In genomic region chr2:144516981-144517824, GRCh38 we compare ENCODE assay signal across 8 cellular contexts. TPM values are rescaled to one million over a fixed set of nuclear protein-coding genes. Genes with fewer than 3 reads are reported as not detected.
A peak's percentile ranks its signal among the peaks of the same experiment; 100 is the strongest.
DNase-seq lines count a peak whose midpoint lies in the region; ATAC-seq and TF ChIP-seq lines count a peak whose summit lies in the region.

No MANE protein-coding gene starts in this region.

- no peaks in the 10 kb centered on the region for H3K9me2 ChIP-seq in PC-3 (replicated peaks; ENCODE audit: low read length)

- no peaks in the 10 kb centered on the region for H3F3A ChIP-seq in PC-3 (ENCODE audit: low read length, unreplicated experiment)

- no peaks in the 10 kb centered on the region for H3K79me2 ChIP-seq in PC-3 (ENCODE audit: low read length)

- intact Hi-C loops in PC-3 (cut with micrococcal nuclease) (loop anchor here (5.0 kb wide), 2 partner anchors 80 to 185 kb away; a partner anchor contains a TSS), psoas muscle (cut with DNase I) (loop anchor here in 1 of 2 donors (5.0 to 10.0 kb wide), 3 partner anchors 112 to 362 kb away; a partner anchor contains a TSS)

- H3K9ac ChIP-seq in PC-3 (ENCODE audit: low read length), result no peak overlapping the region

- H3K4me2 ChIP-seq in PC-3 (ENCODE audit: low read length), result peak overlapping the region; percentile 81

- WGBS in adipose tissue, 3 donors, result 0 to 1% (median 1%) methylated on average over 59 to 83 of the region's 83 CpGs
- 0 to 1% (median 1%) methylated on average over 44 to 83 of the region's 83 CpGs for WGBS in psoas muscle, 3 donors

- H4K20me1 ChIP-seq in PC-3 (ENCODE audit: low read length), result no peaks in the 10 kb centered on the region

- CTCF ChIA-PET in BJ (lab: Yijun Ruan, JAX) (no interaction called here), PC-3 (lab: Charles Lee) (no interaction called here)

- POLR2A ChIA-PET in BJ (lab: Charles Lee), result no interaction called here
- POLR2A ChIA-PET in PC-3 (lab: Charles Lee; ENCODE audit: unreplicated experiment), result no interaction called here

- H3K4me3 ChIP-seq in BJ (ENCODE audit: low read depth, low read length) (peak overlapping the region; percentile 79), PC-3 (ENCODE audit: low read length) (peak overlapping the region; percentile 62), right atrium auricular region (peak overlapping the region; percentile 73 to 81), psoas muscle (peak overlapping the region; percentile 89)

- H3K4me1 ChIP-seq in PC-3 (ENCODE audit: insufficient read depth, low read length) (peaks cover 14% of the 10 kb centered on the region), right atrium auricular region (peaks cover 0 to 25% of the 10 kb centered on the region in 2 donors), psoas muscle (peaks cover 17% of the 10 kb centered on the region)

- TF ChIP-seq CTCF in BJ (IDR thresholded peaks at IDR 0.05; ENCODE audit: insufficient read depth, low read depth, low read length) (no peak), PC-3 (conservative IDR thresholded peaks at IDR 0.05; ENCODE audit: low read depth, low read length) (no peak), right atrium auricular region (IDR thresholded peaks at IDR 0.05) (no peak), psoas muscle (IDR thresholded peaks at IDR 0.05) (no peak)

- ATAC-seq in GM18907 (IDR thresholded peaks at IDR 0.05; ENCODE audit: unreplicated experiment), result peak; percentile 66
- ATAC-seq in HG03097 (IDR thresholded peaks at IDR 0.05; ENCODE audit: low FRiP score, unreplicated experiment), result peak; percentile 37
- ATAC-seq in PC-3, result peak; percentile 59; the same call in 1 of the 2 replicates
- ATAC-seq in psoas muscle, result peak; percentile 71 to 80 (median 75)

- DNase-seq in BJ (ENCODE audit: low read depth) (peak; percentile 65), PC-3 (peak; percentile 43), right atrium auricular region (ENCODE audit: low spot score) (peak; percentile 86), psoas muscle (peak; percentile 51 to 78), RPMI8226 (no peak)

- H2AFZ ChIP-seq in PC-3 (ENCODE audit: low read length), result peak overlapping the region; percentile 65

- H3K27ac ChIP-seq in PC-3 (ENCODE audit: low read length) (no peak overlapping the region), adipose tissue (ENCODE audit: low read depth, low read length) (peak overlapping the region; percentile 98), right atrium auricular region (peak overlapping the region; percentile 99), psoas muscle (peak overlapping the region; percentile 96)

- no peaks in the 10 kb centered on the region for H3K27me3 ChIP-seq in BJ (ENCODE audit: control insufficient read depth, insufficient read depth, low read length)
- peaks cover 40% of the 10 kb centered on the region for H3K27me3 ChIP-seq in PC-3 (ENCODE audit: low read length)
- H3K27me3 ChIP-seq in right atrium auricular region, result no peaks in the 10 kb centered on the region
- H3K27me3 ChIP-seq in psoas muscle (ENCODE audit: insufficient read depth in 3 of 3, low read length in 2 of 3), result no peaks in the 10 kb centered on the region

- no peaks in the 10 kb centered on the region for H3K9me3 ChIP-seq in PC-3 (ENCODE audit: low read length)
- no peaks in the 10 kb centered on the region for H3K9me3 ChIP-seq in right atrium auricular region
- no peaks in the 10 kb centered on the region for H3K9me3 ChIP-seq in psoas muscle

- H3K36me3 ChIP-seq in BJ (ENCODE audit: control insufficient read depth, insufficient read depth, low read length) (no peaks in the 10 kb centered on the region), PC-3 (ENCODE audit: low read depth, low read length) (no peaks in the 10 kb centered on the region), right atrium auricular region (peaks cover 3% of the 10 kb centered on the region), psoas muscle (ENCODE audit: insufficient read depth in 1 of 2, low read depth in 1 of 2) (no peaks in the 10 kb centered on the region)

- BruUV-seq in PC-3 (replicated peaks; lab: Mats Ljungman, UMichigan), result no TSS peak

RNA-seq across cellular contexts. Expression of gene ZEB2, which starts 2.7 kb away (rescaled TPM):
- 53.1 and 60.2 TPM in 2 replicates for polyA plus RNA-seq in BJ (2011; rRNA removed)
- 65.3 and 81.6 TPM in 2 replicates for polyA minus RNA-seq in BJ (2011; rRNA and poly(A)+ RNA removed)
- total RNA-seq in PC-3 (2014; rRNA removed), result 0.69 and 1.1 TPM in 2 replicates
- 10 to 100 TPM in 2 of 3 donors, 1 to 10 TPM in 1; 5.6 to 92.6 (median 76.3) TPM for polyA plus RNA-seq in adipose tissue
- total RNA-seq in right atrium auricular region, result 10 to 100 TPM; 76.1 to 91.7 TPM
- total RNA-seq in psoas muscle, result 10 to 100 TPM; 23.3 to 48.7 (median 37.9) TPM
- 10 to 100 TPM; 11.6 to 18.1 (median 11.7) TPM for polyA plus RNA-seq in psoas muscle

Comparison
In these comparisons a context has a peak if more than half of its experiments do, and no peak if none do; other contexts are left out.
1. RNA of gene ZEB2, which starts 2.7 kb away (total RNA-seq): 76.1 to 91.7 TPM in right atrium auricular region and 23.3 to 48.7 TPM in psoas muscle; 0.69 to 1.1 TPM in PC-3; every median in the first group is over 10 times any median in the second.
2. Peak in every context shown above with its lines, with median percentiles within 50 percentile points of each other: H3K4me3 ChIP-seq and ATAC-seq.